In genomic region chr17:45893725-45894021, GRCh38 we compare ENCODE assay signal across 9 cellular contexts. TPM values are rescaled to one million over a fixed set of nuclear protein-coding genes. Genes with fewer than 3 reads are reported as not detected.
DNase-seq lines count a peak whose midpoint lies in the region; ATAC-seq and TF ChIP-seq lines count a peak whose summit lies in the region.
"Had no signal": no experiment of that assay in that cellular context is flagged by ENCODE, and none has a peak within 500 bp of the region (broad histone marks: within the 10 kb centered on the region; RNA-seq: fewer than 3 reads in every experiment).

No MANE protein-coding gene starts in this region.

- peaks cover 38% of the 10 kb centered on the region for H3K4me1 ChIP-seq in left ventricle myocardium inferior
- H3K4me1 ChIP-seq in breast epithelium = peaks cover 0 to 8% of the 10 kb centered on the region in 2 donors

- ATAC-seq in left cardiac atrium (no peak), GM18867 (IDR thresholded peaks at IDR 0.05; ENCODE audit: unreplicated experiment) (no peak)

- peak overlapping the region; percentile 69 for H3K4me3 Mint-ChIP-seq in mesothelial cell of epicardium

- no peak for TF ChIP-seq POLR2A in breast epithelium (IDR thresholded peaks at IDR 0.05)

- H3K27ac Mint-ChIP-seq in mesothelial cell of epicardium = peak overlapping the region; percentile 79

- H3K9me3 ChIP-seq in left ventricle myocardium inferior (replicated peaks) (no peaks in the 10 kb centered on the region), breast epithelium (no peaks in the 10 kb centered on the region)

- DNase-seq in left ventricle myocardium inferior (no peak), left cardiac atrium (no peak), breast epithelium (ENCODE audit: low spot score in 2 of 2) (no peak), mesothelial cell of epicardium (ENCODE audit: low spot score in 2 of 2, unreplicated experiment in 2 of 2) (no peak), amniotic stem cell (lab: John Stamatoyannopoulos, UW) (no peak), kidney glomerular epithelial cell (lab: John Stamatoyannopoulos, UW) (no peak)
- no peak for DNase-seq in activated CD8-positive, alpha-beta memory T cell treated with anti-CD3 and anti-CD28 coated beads for 24 hours

- no peaks in the 10 kb centered on the region for H3K36me3 ChIP-seq in left ventricle myocardium inferior
- H3K36me3 ChIP-seq in breast epithelium = no peaks in the 10 kb centered on the region

- H3K4me1 Mint-ChIP-seq in mesothelial cell of epicardium = peaks cover 13% of the 10 kb centered on the region

- no peak for TF ChIP-seq CTCF in left ventricle myocardium inferior (IDR thresholded peaks at IDR 0.05; ENCODE audit: borderline replicate concordance)
- TF ChIP-seq CTCF in breast epithelium (IDR thresholded peaks at IDR 0.05) = no peak
- no peak for TF ChIP-seq CTCF in mesothelial cell of epicardium (IDR thresholded peaks at IDR 0.05; ENCODE audit: unreplicated experiment)

- no peaks in the 10 kb centered on the region for H3K9me3 Mint-ChIP-seq in mesothelial cell of epicardium

- H3K4me3 ChIP-seq in left ventricle myocardium inferior = peak overlapping the region; percentile 97
- H3K4me3 ChIP-seq in breast epithelium = peak overlapping the region; percentile 70 to 96 (median 81)

- H3K27me3 Mint-ChIP-seq in mesothelial cell of epicardium (ENCODE audit: low read depth) = peaks cover 72% of the 10 kb centered on the region

- intact Hi-C loops in left ventricle myocardium inferior (cut with micrococcal nuclease) = no loop called here
- intact Hi-C loops in left cardiac atrium (cut with DNase I) = no loop called here
- intact Hi-C loops in breast epithelium (cut with DNase I; ENCODE audit: low total_unique reads) = no loop called here

- H3K27ac ChIP-seq in left ventricle myocardium inferior (replicated peaks) (peak overlapping the region; percentile 80), breast epithelium (peak overlapping the region in 1 of 2 donors; percentile 73)

- peaks cover 56% of the 10 kb centered on the region for H3K27me3 ChIP-seq in left ventricle myocardium inferior (ENCODE audit: low read depth)
- H3K27me3 ChIP-seq in breast epithelium = peaks cover 0 to 28% of the 10 kb centered on the region in 2 donors

- no peaks in the 10 kb centered on the region for H3K36me3 Mint-ChIP-seq in mesothelial cell of epicardium

RNA-seq across cellular contexts. Expression of gene MAPT, which starts 0.7 kb away (rescaled TPM):
- total RNA-seq in left ventricle myocardium inferior = 28.6 TPM
- 10 to 100 TPM; 20.8 to 24.0 TPM for total RNA-seq in left cardiac atrium
- 10 to 100 TPM in 2 of 3 donors, 1 to 10 TPM in 1; 9.9 to 15.1 (median 12.4) TPM for total RNA-seq in breast epithelium
- total RNA-seq in mesothelial cell of epicardium = 2.5 to 3.1 TPM (median 2.8 TPM) in 3 replicates

RNA-seq across cellular contexts. Expression of gene SPPL2C, which starts 49.0 kb away (rescaled TPM):
- total RNA-seq in left ventricle myocardium inferior = not detected
- total RNA-seq in left cardiac atrium = not detected
- total RNA-seq in breast epithelium = not detected
- total RNA-seq in mesothelial cell of epicardium = not detected in 3 replicates
- total RNA-seq: glomerular endothelial cell had no signal
